22 cellular contexts compared by ENCODE assay signal in the genomic region with DNA sequence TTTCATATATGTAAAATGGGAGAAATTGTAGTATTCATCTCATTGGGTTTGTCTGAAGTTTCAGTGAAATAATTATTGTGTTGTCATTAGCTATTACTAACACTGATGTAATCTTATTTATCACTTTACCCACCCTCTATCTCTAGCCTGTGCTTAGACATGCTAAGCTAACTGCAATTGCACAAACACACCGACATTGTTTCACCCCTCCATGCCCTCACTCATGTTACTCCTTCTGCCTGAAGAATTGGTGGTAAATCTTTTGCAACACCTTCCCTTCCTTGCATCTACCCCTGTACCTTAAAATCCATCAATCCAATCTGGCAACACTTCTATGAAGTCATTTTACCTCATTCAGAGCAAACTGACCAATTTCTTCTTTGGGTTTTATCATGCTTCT.
"Had no signal": no experiment of that assay in that cellular context is flagged by ENCODE, and none has a peak within 500 bp of the region (broad histone marks: within the 10 kb centered on the region; RNA-seq: fewer than 3 reads in every experiment).

No MANE protein-coding gene starts in this region.

- H3K4me2 ChIP-seq: KMS-11, PC-9 had no signal

- H3K36me3 ChIP-seq: Peyer's patch, SJCRH30 had no signal

- H3K27me3 ChIP-seq: Peyer's patch, SJCRH30 had no signal

- H3K4me1 ChIP-seq: Peyer's patch, SJCRH30 had no signal

- H3K4me3 ChIP-seq: K562, PC-9, Peyer's patch, SJCRH30, SK-N-MC had no signal

- H3K9ac ChIP-seq: KMS-11 had no signal

- ATAC-seq: K562, Right ventricle myocardium inferior had no signal

- H3K9me3 ChIP-seq: Peyer's patch, SJCRH30 had no signal

- FAIRE-seq: HTR-8/SVneo, K562 had no signal

- H2AFZ ChIP-seq: PC-9 had no signal

- H3K27ac ChIP-seq: HL-60, KMS-11, PC-9, Peyer's patch, SJCRH30, SK-N-MC had no signal

- DNase-seq: Kasumi-1, MM.1S, NCI-H1092 treated with DMSO at 0.1 percent for 48 hours, NCI-H1436 treated with DMSO at 0.1 percent for 48 hours, NCI-H1694 treated with DMSO at 0.1 percent for 48 hours, NCI-H1930, NCI-H2081, NCI-H2107, NCI-H2227 treated with DMSO at 0.1 percent for 48 hours, NCI-H524, NCI-H526 treated with DMSO at 0.1 percent for 48 hours, NCI-H748 treated with DMSO at 0.1 percent for 48 hours, PC-9, Peyer's patch, SHP77 treated with DMSO at 0.1 percent for 48 hours, SJCRH30 had no signal
